8 cellular contexts compared by ENCODE assay signal in genomic region chr16:68022728-68023537, GRCh38. TPM values are rescaled to one million over a fixed set of nuclear protein-coding genes. Genes with fewer than 3 reads are reported as not detected.
A peak's percentile ranks its signal among the peaks of the same experiment; 100 is the strongest.
DNase-seq lines count a peak whose midpoint lies in the region; ATAC-seq and TF ChIP-seq lines count a peak whose summit lies in the region.

Gene DDX28 (minus strand): TSS chr16:68023232. CDS start chr16:68023202, 30 bp downstream.
Gene DUS2 (plus strand): TSS chr16:68023284. CDS start chr16:68038024, 14,740 bp downstream.

- H3K27ac ChIP-seq in colonic mucosa = peak within 1 kb of the TSS; percentile 71

- no peaks in the 10 kb centered on the region for H3K27me3 Mint-ChIP-seq in activated CD4-positive, alpha-beta T cell treated with anti-CD3 and anti-CD28 coated beads, Interleukin-2, amount 10 ng/mL, durations not matched to agents 7 days and 5 days

- no peaks in the 10 kb centered on the region for H3K27me3 ChIP-seq in BE2C
- no peaks in the 10 kb centered on the region for H3K27me3 ChIP-seq in colonic mucosa

- peak within 1 kb of the TSS; percentile 95 for H3K4me3 ChIP-seq in BE2C (ENCODE audit: low read depth, low read length)
- H3K4me3 ChIP-seq in colonic mucosa = peak within 1 kb of the TSS; percentile 98

- H3K9me3 ChIP-seq in BE2C (no peaks in the 10 kb centered on the region), colonic mucosa (no peaks in the 10 kb centered on the region)

- no peak for TF ChIP-seq CTCF in BE2C (IDR thresholded peaks at IDR 0.05; ENCODE audit: low read depth, low read length)
- TF ChIP-seq CTCF in colonic mucosa (IDR thresholded peaks at IDR 0.05) = no peak

- peak within 1 kb of the TSS; percentile 96 for H3K4me3 Mint-ChIP-seq in activated CD4-positive, alpha-beta T cell treated with anti-CD3 and anti-CD28 coated beads, Interleukin-2, amount 10 ng/mL, durations not matched to agents 7 days and 5 days

- POLR2A ChIA-PET in activated CD4-positive, alpha-beta T cell treated with anti-CD3 and anti-CD28 coated beads, Interleukin-2, amount 10 ng/mL, durations not matched to agents 7 days and 5 days (lab: Charles Lee) = no interaction called here

- no peaks in the 10 kb centered on the region for H3K9me3 Mint-ChIP-seq in activated CD4-positive, alpha-beta T cell treated with anti-CD3 and anti-CD28 coated beads, Interleukin-2, amount 10 ng/mL, durations not matched to agents 7 days and 5 days

- peak; percentile 90 for DNase-seq in BE2C
- peak; percentile 77 for DNase-seq in GM19238 (ENCODE audit: insufficient read length, low spot score)
- DNase-seq in NCI-H748 (lab: John Stamatoyannopoulos, UW; ENCODE audit: unreplicated experiment) = peak; percentile 86
- DNase-seq in activated CD4-positive, alpha-beta T cell treated with anti-CD3 and anti-CD28 coated beads, Interleukin-2, amount 10 ng/mL, durations not matched to agents 7 days and 5 days = peak; percentile 92
- peak; percentile 96 for DNase-seq in colonic mucosa
- DNase-seq in left kidney (ENCODE audit: low read depth, low spot score) = peak; percentile 97
- peak; percentile 91 to 92 for DNase-seq in stimulated activated CD4-positive, alpha-beta T cell treated with anti-CD3 and anti-CD28 coated beads, Interleukin-1b, Interleukin-23, amount 100 ng/mL, for 4 hours (ENCODE audit: low read depth in 2 of 2)

- H3K27ac Mint-ChIP-seq in activated CD4-positive, alpha-beta T cell treated with anti-CD3 and anti-CD28 coated beads, Interleukin-2, amount 10 ng/mL, durations not matched to agents 7 days and 5 days = peak within 1 kb of the TSS; percentile 95

- CTCF ChIA-PET in activated CD4-positive, alpha-beta T cell treated with anti-CD3 and anti-CD28 coated beads, Interleukin-2, amount 10 ng/mL, durations not matched to agents 7 days and 5 days (lab: Charles Lee) = interaction anchor here (0.6 to 1.9 kb wide), 12 partner anchors 9 to 250 kb away, joined by 3 to 10 read pairs (median 3); partner anchors contain the start of gene DPEP2

- H3K4me1 Mint-ChIP-seq in activated CD4-positive, alpha-beta T cell treated with anti-CD3 and anti-CD28 coated beads, Interleukin-2, amount 10 ng/mL, durations not matched to agents 7 days and 5 days = peaks cover 34% of the 10 kb centered on the region

- H3K36me3 ChIP-seq in BE2C (peaks cover 13% of the 10 kb centered on the region), colonic mucosa (no peaks in the 10 kb centered on the region)

- intact Hi-C loops in colonic mucosa (cut with DNase I) = no loop called here

- ATAC-seq in HG03460 (IDR thresholded peaks at IDR 0.05; ENCODE audit: unreplicated experiment) = peak; percentile 75

- H3K4me1 ChIP-seq in BE2C = no peaks in the 10 kb centered on the region
- H3K4me1 ChIP-seq in colonic mucosa = peaks cover 17% of the 10 kb centered on the region

- peak within 1 kb of the TSS; percentile 89 to 92 for H3K9ac ChIP-seq in colonic mucosa (ENCODE audit: low read depth in 2 of 2, low read length in 2 of 2)

- peaks cover 28% of the 10 kb centered on the region for H3K36me3 Mint-ChIP-seq in activated CD4-positive, alpha-beta T cell treated with anti-CD3 and anti-CD28 coated beads, Interleukin-2, amount 10 ng/mL, durations not matched to agents 7 days and 5 days (ENCODE audit: low read depth)

RNA-seq across cellular contexts. Expression of gene DDX28, which starts in this region (rescaled TPM):
- 43.8 TPM for polyA plus RNA-seq in BE2C (2012; ENCODE audit: insufficient read depth, insufficient read length, low read depth)
- 10 to 100 TPM; 12.9 to 14.4 TPM for total RNA-seq in activated CD4-positive, alpha-beta T cell treated with anti-CD3 and anti-CD28 coated beads, Interleukin-2, amount 10 ng/mL, durations not matched to agents 7 days and 5 days
- total RNA-seq in colonic mucosa = 10 to 100 TPM in 1 of 2 donors, 1 to 10 TPM in 1; 6.8 to 10.7 TPM

RNA-seq across cellular contexts. Expression of gene DUS2, which starts in this region (rescaled TPM):
- polyA plus RNA-seq in BE2C (2012; ENCODE audit: insufficient read depth, insufficient read length, low read depth) = 9.8 TPM
- total RNA-seq in activated CD4-positive, alpha-beta T cell treated with anti-CD3 and anti-CD28 coated beads, Interleukin-2, amount 10 ng/mL, durations not matched to agents 7 days and 5 days = 10 to 100 TPM; 21.5 to 23.4 TPM
- 10 to 100 TPM; 13.1 to 24.6 TPM for total RNA-seq in colonic mucosa

Comparison
In these comparisons a context has a peak if more than half of its experiments do, and no peak if none do; other contexts are left out.
1. Peak in every context shown above with its lines: DNase-seq, ATAC-seq, H3K4me3 ChIP-seq and H3K27ac ChIP-seq.